Comparison of ENCODE assay signal across 1 cellular context in genomic region chr3:42216820-42217416, GRCh38.
TF ChIP-seq lines count a peak whose summit lies in the region.

No MANE protein-coding gene starts in this region.

TF ChIP-seq in SK-N-SH, 30 proteins besides CTCF, POLR2A, EP300 and RAD21 (continued from another document):
- TF ChIP-seq, protein P1, sequence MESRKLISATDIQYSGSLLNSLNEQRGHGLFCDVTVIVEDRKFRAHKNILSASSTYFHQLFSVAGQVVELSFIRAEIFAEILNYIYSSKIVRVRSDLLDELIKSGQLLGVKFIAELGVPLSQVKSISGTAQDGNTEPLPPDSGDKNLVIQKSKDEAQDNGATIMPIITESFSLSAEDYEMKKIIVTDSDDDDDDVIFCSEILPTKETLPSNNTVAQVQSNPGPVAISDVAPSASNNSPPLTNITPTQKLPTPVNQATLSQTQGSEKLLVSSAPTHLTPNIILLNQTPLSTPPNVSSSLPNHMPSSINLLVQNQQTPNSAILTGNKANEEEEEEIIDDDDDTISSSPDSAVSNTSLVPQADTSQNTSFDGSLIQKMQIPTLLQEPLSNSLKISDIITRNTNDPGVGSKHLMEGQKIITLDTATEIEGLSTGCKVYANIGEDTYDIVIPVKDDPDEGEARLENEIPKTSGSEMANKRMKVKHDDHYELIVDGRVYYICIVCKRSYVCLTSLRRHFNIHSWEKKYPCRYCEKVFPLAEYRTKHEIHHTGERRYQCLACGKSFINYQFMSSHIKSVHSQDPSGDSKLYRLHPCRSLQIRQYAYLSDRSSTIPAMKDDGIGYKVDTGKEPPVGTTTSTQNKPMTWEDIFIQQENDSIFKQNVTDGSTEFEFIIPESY (IDR thresholded peaks at IDR 0.05; ENCODE audit: borderline replicate concordance, low read depth): no peak
- TF ChIP-seq FOXM1 (IDR thresholded peaks at IDR 0.05; ENCODE audit: low read depth) (no peak), RFX5 (IDR thresholded peaks at IDR 0.05; ENCODE audit: low read length) (no peak), SMC3 (IDR thresholded peaks at IDR 0.05; ENCODE audit: low read depth, low read length) (no peak), TEAD4 (IDR thresholded peaks at IDR 0.05; ENCODE audit: borderline replicate concordance, insufficient read depth) (no peak), RCOR1 (IDR thresholded peaks at IDR 0.05; ENCODE audit: low read length) (no peak), YY1 (IDR thresholded peaks at IDR 0.05; ENCODE audit: low read depth) (no peak)
- TF ChIP-seq, protein P2, sequence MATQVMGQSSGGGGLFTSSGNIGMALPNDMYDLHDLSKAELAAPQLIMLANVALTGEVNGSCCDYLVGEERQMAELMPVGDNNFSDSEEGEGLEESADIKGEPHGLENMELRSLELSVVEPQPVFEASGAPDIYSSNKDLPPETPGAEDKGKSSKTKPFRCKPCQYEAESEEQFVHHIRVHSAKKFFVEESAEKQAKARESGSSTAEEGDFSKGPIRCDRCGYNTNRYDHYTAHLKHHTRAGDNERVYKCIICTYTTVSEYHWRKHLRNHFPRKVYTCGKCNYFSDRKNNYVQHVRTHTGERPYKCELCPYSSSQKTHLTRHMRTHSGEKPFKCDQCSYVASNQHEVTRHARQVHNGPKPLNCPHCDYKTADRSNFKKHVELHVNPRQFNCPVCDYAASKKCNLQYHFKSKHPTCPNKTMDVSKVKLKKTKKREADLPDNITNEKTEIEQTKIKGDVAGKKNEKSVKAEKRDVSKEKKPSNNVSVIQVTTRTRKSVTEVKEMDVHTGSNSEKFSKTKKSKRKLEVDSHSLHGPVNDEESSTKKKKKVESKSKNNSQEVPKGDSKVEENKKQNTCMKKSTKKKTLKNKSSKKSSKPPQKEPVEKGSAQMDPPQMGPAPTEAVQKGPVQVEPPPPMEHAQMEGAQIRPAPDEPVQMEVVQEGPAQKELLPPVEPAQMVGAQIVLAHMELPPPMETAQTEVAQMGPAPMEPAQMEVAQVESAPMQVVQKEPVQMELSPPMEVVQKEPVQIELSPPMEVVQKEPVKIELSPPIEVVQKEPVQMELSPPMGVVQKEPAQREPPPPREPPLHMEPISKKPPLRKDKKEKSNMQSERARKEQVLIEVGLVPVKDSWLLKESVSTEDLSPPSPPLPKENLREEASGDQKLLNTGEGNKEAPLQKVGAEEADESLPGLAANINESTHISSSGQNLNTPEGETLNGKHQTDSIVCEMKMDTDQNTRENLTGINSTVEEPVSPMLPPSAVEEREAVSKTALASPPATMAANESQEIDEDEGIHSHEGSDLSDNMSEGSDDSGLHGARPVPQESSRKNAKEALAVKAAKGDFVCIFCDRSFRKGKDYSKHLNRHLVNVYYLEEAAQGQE (IDR thresholded peaks at IDR 0.05; ENCODE audit: low read depth, low read length): no peak
